In genomic region chr4:121054373-121054772, GRCh38 we compare ENCODE assay signal across 32 cellular contexts. TPM values are rescaled to one million over a fixed set of nuclear protein-coding genes. Genes with fewer than 3 reads are reported as not detected.
"Had no signal": no experiment of that assay in that cellular context is flagged by ENCODE, and none has a peak within 500 bp of the region (broad histone marks: within the 10 kb centered on the region; RNA-seq: fewer than 3 reads in every experiment).

No MANE protein-coding gene starts in this region.

- DNase-seq: activated B cell treated with CpG ODN at 0.5 μM for 24 hours; activated CD4-positive, alpha-beta T cell treated with anti-CD3 and anti-CD28 coated beads for 48 hours; activated CD4-positive, alpha-beta T cell treated with anti-CD3 and anti-CD28 coated beads, Interleukin-2, amount 50 U/mL, for 1 hour; activated CD4-positive, alpha-beta T cell treated with anti-CD3 and anti-CD28 coated beads, Interleukin-2, amount 50 U/mL, for 48 hours; activated CD8-positive, alpha-beta memory T cell treated with anti-CD3 and anti-CD28 coated beads for 24 hours; activated CD8-positive, alpha-beta T cell treated with anti-CD3 and anti-CD28 coated beads for 36 hours; activated effector memory CD4-positive, alpha-beta T cell treated with Interleukin-2 at 50 U/mL for 16 hours; activated gamma-delta T cell treated with Interleukin-2 at 50 U/mL for 16 hours; activated naive CD4-positive, alpha-beta T cell treated with anti-CD3 and anti-CD28 coated beads, Interleukin-2, amount 50 U/mL, for 16 hours; activated naive CD4-positive, alpha-beta T cell treated with Interleukin-2 at 50 U/mL for 16 hours; activated T-cell treated with anti-CD3 and anti-CD28 coated beads, Interleukin-2, amount 50 U/mL, for 4 hours; amniotic stem cell; anterior cingulate cortex; dorsolateral prefrontal cortex; effector memory CD4-positive, alpha-beta T cell; endodermal cell; erythroblast; SW 1271; T-helper 1 cell; T-helper 17 cell; WERI-Rb-1 had no signal

- H3K27me3 Mint-ChIP-seq: activated B cell treated with CpG ODN at 0.5 μM for 24 hours had no signal

- H3K9me3 ChIP-seq: esophagus muscularis mucosa, gastroesophageal sphincter had no signal

- H3K27ac ChIP-seq: brain microvascular endothelial cell, coronary artery, dorsolateral prefrontal cortex, esophagus muscularis mucosa, foreskin keratinocyte, gastroesophageal sphincter, WERI-Rb-1 had no signal

- H3K4me1 ChIP-seq: foreskin keratinocyte had no signal

- H3K4me3 ChIP-seq: coronary artery, dorsolateral prefrontal cortex, esophagus muscularis mucosa, gastroesophageal sphincter had no signal

- H3K36me3 Mint-ChIP-seq: activated naive CD8-positive, alpha-beta T cell had no signal

- H3K27ac Mint-ChIP-seq: activated B cell treated with CpG ODN at 0.5 μM for 24 hours; activated CD8-positive, alpha-beta T cell treated with anti-CD3 and anti-CD28 coated beads for 36 hours; activated naive CD8-positive, alpha-beta T cell; activated T-helper 17 cell treated with anti-CD3 and anti-CD28 coated beads, Interleukin-2, amount 50 U/mL, for 72 hours; dendritic cell treated with granulocyte-macrophage colony-stimulating factor and Interleukin-4, amounts not matched to agents 40 ng/mL and 50 ng/mL, for 4 days; endodermal cell; T-helper 17 cell; T-helper 2 cell treated with Interferon-gamma antibody and Interleukin-4, amounts not matched to agents 5 μg/mL and 100 μg/mL, for 36 hours had no signal

- H3K36me3 ChIP-seq: brain microvascular endothelial cell, esophagus muscularis mucosa, gastroesophageal sphincter, WERI-Rb-1 had no signal

- H3K9me3 Mint-ChIP-seq: activated B cell treated with CpG ODN at 0.5 μM for 24 hours; activated CD8-positive, alpha-beta T cell treated with anti-CD3 and anti-CD28 coated beads for 36 hours; activated T-cell treated with anti-CD3 and anti-CD28 coated beads, Interleukin-2, amount 50 U/mL, for 4 hours; activated T-helper 17 cell treated with anti-CD3 and anti-CD28 coated beads, Interleukin-2, amount 50 U/mL, for 72 hours; central memory CD8-positive, alpha-beta T cell; dendritic cell treated with granulocyte-macrophage colony-stimulating factor and Interleukin-4, amounts not matched to agents 40 ng/mL and 50 ng/mL, for 4 days; endodermal cell; T-helper 2 cell treated with Interferon-gamma antibody and Interleukin-4, amounts not matched to agents 5 μg/mL and 100 μg/mL, for 36 hours had no signal

- H3K27me3 ChIP-seq: brain microvascular endothelial cell, esophagus muscularis mucosa, gastroesophageal sphincter had no signal

- H3K4me3 Mint-ChIP-seq: activated B cell treated with CpG ODN at 0.5 μM for 24 hours; activated CD8-positive, alpha-beta T cell treated with anti-CD3 and anti-CD28 coated beads for 36 hours; activated naive CD8-positive, alpha-beta T cell; activated T-cell treated with anti-CD3 and anti-CD28 coated beads, Interleukin-2, amount 50 U/mL, for 4 hours; activated T-helper 17 cell treated with anti-CD3 and anti-CD28 coated beads, Interleukin-2, amount 50 U/mL, for 72 hours; central memory CD8-positive, alpha-beta T cell; dendritic cell treated with granulocyte-macrophage colony-stimulating factor and Interleukin-4, amounts not matched to agents 40 ng/mL and 50 ng/mL, for 4 days; endodermal cell; T-helper 17 cell; T-helper 2 cell treated with Interferon-gamma antibody and Interleukin-4, amounts not matched to agents 5 μg/mL and 100 μg/mL, for 36 hours had no signal

- H3K4me1 Mint-ChIP-seq: activated B cell treated with CpG ODN at 0.5 μM for 24 hours; activated T-helper 17 cell treated with anti-CD3 and anti-CD28 coated beads, Interleukin-2, amount 50 U/mL, for 72 hours; T-helper 17 cell had no signal

RNA-seq across cellular contexts. Expression of gene NDNF, which starts 18.0 kb away (rescaled TPM):
- total RNA-seq: activated B cell treated with CpG ODN at 0.5 μM for 24 hours, bronchial epithelial cell, foreskin keratinocyte, T-helper 17 cell had no signal
- polyA plus RNA-seq: foreskin keratinocyte had no signal
